Comparison of ENCODE assay signal across 3 cellular contexts in genomic region chr1:10217748-10218441, GRCh38.
TF ChIP-seq lines count a peak whose summit lies in the region.

No MANE protein-coding gene starts in this region.

TF ChIP-seq in A549, 52 proteins besides CTCF, POLR2A, EP300 and RAD21:
- no peak for TF ChIP-seq NR3C1 (IDR thresholded peaks at IDR 0.05)
- TF ChIP-seq E2F6 (IDR thresholded peaks at IDR 0.05; ENCODE audit: borderline replicate concordance, low read depth) = no peak
- no peak for TF ChIP-seq RARB (CRISPR knock-in tag; IDR thresholded peaks at IDR 0.05)
- no peak for TF ChIP-seq TFCP2L1 (CRISPR knock-in tag; IDR thresholded peaks at IDR 0.05)
- TF ChIP-seq KDM5A (IDR thresholded peaks at IDR 0.05) = no peak
- TF ChIP-seq PBX3 (IDR thresholded peaks at IDR 0.05) = no peak
- TF ChIP-seq PHF8 (IDR thresholded peaks at IDR 0.05; ENCODE audit: borderline replicate concordance, low read depth) = no peak
- TF ChIP-seq SREBF2 (IDR thresholded peaks at IDR 0.05) = no peak
- no peak for TF ChIP-seq HOXA7 (CRISPR knock-in tag; IDR thresholded peaks at IDR 0.05)
- TF ChIP-seq ZNF302 (CRISPR knock-in tag; IDR thresholded peaks at IDR 0.05) = no peak
- TF ChIP-seq SMC3 (IDR thresholded peaks at IDR 0.05) = no peak
- no peak for TF ChIP-seq ESRRA (IDR thresholded peaks at IDR 0.05; ENCODE audit: borderline replicate concordance, low read length)
- TF ChIP-seq NPAS2 (CRISPR knock-in tag; IDR thresholded peaks at IDR 0.05; ENCODE audit: borderline replicate concordance) = no peak

TF ChIP-seq in IMR-90, 13 proteins besides CTCF, POLR2A, EP300 and RAD21:
- TF ChIP-seq BHLHE40 (IDR thresholded peaks at IDR 0.05; ENCODE audit: low read depth, low read length) (peak; percentile 14; the same call in 1 of the 2 replicates), CEBPB (IDR thresholded peaks at IDR 0.05; ENCODE audit: low read depth, low read length) (no peak)

TF ChIP-seq in H1, 55 proteins besides CTCF, POLR2A, EP300 and RAD21:
- TF ChIP-seq E2F6 (IDR thresholded peaks at IDR 0.05) (no peak), SP4 (IDR thresholded peaks at IDR 0.05; ENCODE audit: low read length) (no peak), TCF12 (IDR thresholded peaks at IDR 0.05; ENCODE audit: low read depth, low read length) (no peak), BCL11A (IDR thresholded peaks at IDR 0.05; ENCODE audit: low read depth in 2 of 2, low read length in 2 of 2) (no peak), NRF1 (IDR thresholded peaks at IDR 0.05; ENCODE audit: low read depth, low read length) (no peak), CHD7 (IDR thresholded peaks at IDR 0.05; ENCODE audit: insufficient replicate concordance, low read length) (no peak), CEBPB (IDR thresholded peaks at IDR 0.05; ENCODE audit: low read depth, low read length) (no peak), FOSL1 (IDR thresholded peaks at IDR 0.05; ENCODE audit: insufficient read depth, low read depth, low read length) (no peak), TBP (IDR thresholded peaks at IDR 0.05; ENCODE audit: low read depth, low read length) (no peak), TEAD4 (IDR thresholded peaks at IDR 0.05; ENCODE audit: low read depth, low read length) (no peak)
TF ChIP-seq in H1: peak in this region for 0.
